Comparison of ENCODE assay signal across 11 cellular contexts in genomic region chr17:1626333-1626732, GRCh38. TPM values are rescaled to one million over a fixed set of nuclear protein-coding genes. Genes with fewer than 3 reads are reported as not detected.
DNase-seq lines count a peak whose midpoint lies in the region; ATAC-seq and TF ChIP-seq lines count a peak whose summit lies in the region.
"Had no signal": no experiment of that assay in that cellular context is flagged by ENCODE, and none has a peak within 500 bp of the region (broad histone marks: within the 10 kb centered on the region; RNA-seq: fewer than 3 reads in every experiment).

No MANE protein-coding gene starts in this region.

- H2BK15ac ChIP-seq in H9 (ENCODE audit: low read depth, low read length) = no peak overlapping the region

- no peak for TF ChIP-seq CTCF in H9 (conservative IDR thresholded peaks at IDR 0.05)
- TF ChIP-seq CTCF in right lobe of liver (IDR thresholded peaks at IDR 0.05) = no peak
- TF ChIP-seq CTCF in tibial artery (IDR thresholded peaks at IDR 0.05) = no peak

- no peak overlapping the region for H2AK5ac ChIP-seq in H9 (ENCODE audit: insufficient read length, low read length)

- intact Hi-C loops in right lobe of liver (cut with DNase I) (no loop called here), tibial artery (cut with DNase I; ENCODE audit: low total_unique reads) (no loop called here)

- no peak overlapping the region for H2BK5ac ChIP-seq in H9 (ENCODE audit: insufficient read length, low read length)

- no peak overlapping the region for H3K18ac ChIP-seq in H9 (ENCODE audit: insufficient read length, low read depth, low read length)

- no peak for ATAC-seq in right lobe of liver
- no peak for ATAC-seq in stimulated activated effector memory CD8-positive, alpha-beta T cell treated with anti-CD3 and anti-CD28 coated beads, Interleukin-12 subunit alpha, Interleukin-12 subunit beta, amount 100 ng/mL, for 72 hours

- H3K9me3 ChIP-seq in H9 (ENCODE audit: control insufficient read depth, low read depth, low read length) (no peaks in the 10 kb centered on the region), adipocyte (ENCODE audit: control insufficient read depth, low read length) (no peaks in the 10 kb centered on the region), right lobe of liver (no peaks in the 10 kb centered on the region), tibial artery (no peaks in the 10 kb centered on the region)

- TF ChIP-seq POLR2A in right lobe of liver (IDR thresholded peaks at IDR 0.05) = no peak
- no peak for TF ChIP-seq POLR2A in erythroblast (IDR thresholded peaks at IDR 0.05; ENCODE audit: low read length)

- DNase-seq in H9 = no peak
- DNase-seq in adipocyte (ENCODE audit: low read depth) = no peak
- DNase-seq in right lobe of liver = no peak
- DNase-seq in stimulated activated effector memory CD8-positive, alpha-beta T cell treated with anti-CD3 and anti-CD28 coated beads, Interleukin-12 subunit alpha, Interleukin-12 subunit beta, amount 100 ng/mL, for 72 hours (ENCODE audit: low spot score in 2 of 2) = no peak
- no peak for DNase-seq in GM03348 (ENCODE audit: low spot score)
- no peak for DNase-seq in NCI-H69 (lab: John Stamatoyannopoulos, UW)
- no peak for DNase-seq in tibial artery
- no peak for DNase-seq in erythroblast (lab: John Stamatoyannopoulos, UW)
- DNase-seq: KG1; mesendoderm; stimulated activated CD4-positive, alpha-beta T cell treated with anti-CD3 and anti-CD28 coated beads, Interleukin-4, amount 100 ng/mL, for 1 hour had no signal

- H3K27me3 Mint-ChIP-seq in H9 (ENCODE audit: low read depth) = peaks cover 10% of the 10 kb centered on the region

- no peaks in the 10 kb centered on the region for H3K27me3 ChIP-seq in H9 (ENCODE audit: insufficient read depth, low read length)
- no peaks in the 10 kb centered on the region for H3K27me3 ChIP-seq in adipocyte (replicated peaks; ENCODE audit: control insufficient read depth, insufficient read depth, low read length)
- no peaks in the 10 kb centered on the region for H3K27me3 ChIP-seq in right lobe of liver
- H3K27me3 ChIP-seq in tibial artery = no peaks in the 10 kb centered on the region

- no peaks in the 10 kb centered on the region; the same call in 1 of the 2 replicates for H3K79me2 ChIP-seq in H9 (ENCODE audit: insufficient read depth, low read length)

- H3K4me3 ChIP-seq in adipocyte (ENCODE audit: low read length) (peak overlapping the region; percentile 92), right lobe of liver (no peak overlapping the region), tibial artery (no peak overlapping the region)

- peak overlapping the region in 2 of 3 experiments; percentile 45 to 89; a peak in 4 of 7 replicates for H3K27ac Mint-ChIP-seq in H9
- H3K27ac Mint-ChIP-seq in stimulated activated effector memory CD8-positive, alpha-beta T cell treated with anti-CD3 and anti-CD28 coated beads, Interleukin-12 subunit alpha, Interleukin-12 subunit beta, amount 100 ng/mL, for 72 hours = no peak overlapping the region

- no peak overlapping the region for H3K14ac ChIP-seq in H9 (ENCODE audit: insufficient read depth, low read length)

- H4K20me1 ChIP-seq in H9 (ENCODE audit: control insufficient read depth, insufficient read depth, insufficient read length) = no peaks in the 10 kb centered on the region

- H3K9ac ChIP-seq in H9 (ENCODE audit: extremely low read depth, insufficient read length, low read length) = no peak overlapping the region
- H3K9ac ChIP-seq in adipocyte (ENCODE audit: low read length) = peak overlapping the region; percentile 71

- H3T11ph ChIP-seq in H9 (ENCODE audit: low read length) = no peak overlapping the region

- H3K36me3 ChIP-seq in adipocyte (ENCODE audit: control insufficient read depth, insufficient read depth, low read length, severe bottlenecking) = peaks cover 3% of the 10 kb centered on the region
- H3K36me3 ChIP-seq in right lobe of liver = no peaks in the 10 kb centered on the region
- peaks cover 0 to 10% (median 3%) of the 10 kb centered on the region in 3 donors for H3K36me3 ChIP-seq in tibial artery

- H3K56ac ChIP-seq in H9 (ENCODE audit: insufficient read length, low read depth, low read length) = no peak overlapping the region

- no peak overlapping the region for H2BK12ac ChIP-seq in H9 (ENCODE audit: insufficient read length, low read depth, low read length)

- peak overlapping the region; percentile 54 to 79 for H3K4me3 Mint-ChIP-seq in H9
- peak overlapping the region; percentile 93 for H3K4me3 Mint-ChIP-seq in stimulated activated effector memory CD8-positive, alpha-beta T cell treated with anti-CD3 and anti-CD28 coated beads, Interleukin-12 subunit alpha, Interleukin-12 subunit beta, amount 100 ng/mL, for 72 hours

- peaks cover 17% of the 10 kb centered on the region for H3K23me2 ChIP-seq in H9 (ENCODE audit: insufficient read length, low read depth, low read length, poor library complexity, severe bottlenecking)

- no peak overlapping the region for H2AFZ ChIP-seq in H9 (ENCODE audit: low read length)

- H3K79me1 ChIP-seq in H9 (ENCODE audit: insufficient read depth, low read depth, low read length, poor library complexity, severe bottlenecking) = no peaks in the 10 kb centered on the region

- peaks cover 0 to 5% (median 0%) of the 10 kb centered on the region in 3 experiments; a peak in 5 of 7 replicates for H3K36me3 Mint-ChIP-seq in H9 (ENCODE audit: insufficient read depth in 1 of 3, low read depth in 3 of 3)
- H3K36me3 Mint-ChIP-seq in stimulated activated effector memory CD8-positive, alpha-beta T cell treated with anti-CD3 and anti-CD28 coated beads, Interleukin-12 subunit alpha, Interleukin-12 subunit beta, amount 100 ng/mL, for 72 hours = peaks cover 14% of the 10 kb centered on the region

- H3K27ac ChIP-seq in H9 (ENCODE audit: insufficient read length, low read depth, low read length) (no peak overlapping the region), right lobe of liver (peak overlapping the region in 2 of 3 donors; percentile 77 to 83), tibial artery (no peak overlapping the region)

- WGBS in H9 (ENCODE audit: extremely low coverage, insufficient read length, low lambda C conversion rate) = no CpG with 5 or more reads among the region's 3 CpGs
- 63% methylated on average over 3 of the region's 3 CpGs for WGBS in right lobe of liver (ENCODE audit: insufficient coverage, low coverage, low lambda C conversion rate, missing lambda C conversion rate)

- H3K23ac ChIP-seq in H9 (ENCODE audit: insufficient read length, low read depth, low read length) = no peak overlapping the region

- no peaks in the 10 kb centered on the region; a peak in 2 of 5 replicates for H3K9me3 Mint-ChIP-seq in H9
- H3K9me3 Mint-ChIP-seq in stimulated activated effector memory CD8-positive, alpha-beta T cell treated with anti-CD3 and anti-CD28 coated beads, Interleukin-12 subunit alpha, Interleukin-12 subunit beta, amount 100 ng/mL, for 72 hours = no peaks in the 10 kb centered on the region

- H3K4me1 ChIP-seq in H9 (ENCODE audit: insufficient read depth, low read length) = no peaks in the 10 kb centered on the region; the same call in 1 of the 2 replicates
- peaks cover 32% of the 10 kb centered on the region for H3K4me1 ChIP-seq in adipocyte (ENCODE audit: control insufficient read depth, insufficient read depth, low read length)
- peaks cover 0 to 14% (median 0%) of the 10 kb centered on the region in 4 donors for H3K4me1 ChIP-seq in right lobe of liver
- H3K4me1 ChIP-seq in tibial artery = peaks cover 0 to 31% (median 24%) of the 10 kb centered on the region in 4 donors

- H4K5ac ChIP-seq in H9 (ENCODE audit: insufficient read length, low read depth, low read length) = no peak overlapping the region

- no peak overlapping the region for H3K4me2 ChIP-seq in H9 (ENCODE audit: insufficient read depth, insufficient read length, low read length)

- no peak overlapping the region for H3K4ac ChIP-seq in H9 (ENCODE audit: low read depth, low read length)

- peaks cover 25 to 29% of the 10 kb centered on the region in 2 experiments for H3K4me1 Mint-ChIP-seq in H9
- peaks cover 32% of the 10 kb centered on the region for H3K4me1 Mint-ChIP-seq in stimulated activated effector memory CD8-positive, alpha-beta T cell treated with anti-CD3 and anti-CD28 coated beads, Interleukin-12 subunit alpha, Interleukin-12 subunit beta, amount 100 ng/mL, for 72 hours

- no peak overlapping the region for H4K91ac ChIP-seq in H9 (ENCODE audit: insufficient read length, low read depth, low read length)

- H4K8ac ChIP-seq in H9 (replicated peaks; ENCODE audit: insufficient read length, low read depth, low read length) = no peak overlapping the region

- no peak overlapping the region for H2BK20ac ChIP-seq in H9 (ENCODE audit: low read depth, low read length, poor library complexity, severe bottlenecking)

- no peak overlapping the region for H2BK120ac ChIP-seq in H9 (ENCODE audit: low read depth, low read length, poor library complexity, severe bottlenecking)

RNA-seq across cellular contexts. Expression of gene SLC43A2, which starts 2.3 kb away (rescaled TPM):
- total RNA-seq in H9 (2021) (11.8 and 12.9 TPM in 2 replicates), right lobe of liver (1 to 10 TPM; 1.4 to 8.9 (median 5.1) TPM)

RNA-seq across cellular contexts. Expression of gene SCARF1, which starts 19.2 kb away (rescaled TPM):
- total RNA-seq in H9 (2021) = 2.1 and 2.4 TPM in 2 replicates
- total RNA-seq in right lobe of liver = 10 to 100 TPM in 2 of 6 experiments, 1 to 10 TPM in 4; 6.9 to 16.9 (median 8.4) TPM

RNA-seq across cellular contexts. Expression of gene RILP, which starts 23.3 kb away (rescaled TPM):
- total RNA-seq in H9 (2021) (5.4 and 6.0 TPM in 2 replicates), right lobe of liver (10 to 100 TPM; 14.6 to 47.3 (median 23.9) TPM)

RNA-seq across cellular contexts. Expression of gene PRPF8, which starts 58.3 kb away (rescaled TPM):
- total RNA-seq in H9 (2021) (402 and 408 TPM in 2 replicates), right lobe of liver (100 to 1,000 TPM in 3 of 6 experiments, 10 to 100 TPM in 3; 79.3 to 116 (median 102) TPM)

Comparison
In these comparisons a context has a peak if more than half of its experiments do, and no peak if none do; other contexts are left out.
1. H3K27ac ChIP-seq: peak in right lobe of liver (2 of 3); none in H9 (single experiment) and tibial artery (0 of 2).